In the genomic region with DNA sequence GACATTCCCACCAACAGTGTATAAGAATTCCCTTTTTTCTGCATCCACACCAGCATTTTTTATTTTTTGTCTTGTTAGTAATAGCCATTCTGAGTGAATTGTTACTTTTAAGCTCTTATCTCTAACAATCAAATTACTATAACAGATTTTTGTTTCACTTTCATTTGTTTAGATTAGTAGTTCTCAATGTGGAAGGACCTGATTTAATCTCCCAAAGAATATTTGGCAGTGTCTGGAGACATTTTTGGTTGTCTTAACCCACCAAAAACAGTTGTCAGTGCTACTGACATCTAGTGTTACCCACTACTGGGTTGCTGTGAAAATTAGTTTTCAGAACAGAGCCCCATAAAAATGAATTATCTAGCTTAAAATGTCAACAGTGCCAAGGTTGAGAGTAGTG, we compare ENCODE assay signal across 1 cellular context.
TF ChIP-seq lines count a peak whose summit lies in the region.

No MANE protein-coding gene starts in this region.

TF ChIP-seq in endothelial cell of umbilical vein, 7 proteins besides CTCF, POLR2A, EP300 and RAD21:
- TF ChIP-seq GATA2 (IDR thresholded peaks at IDR 0.05; ENCODE audit: insufficient read depth, insufficient read length, low read depth, low read length) (no peak), MYC (IDR thresholded peaks at IDR 0.05; ENCODE audit: low read depth, low read length) (no peak), FOS (IDR thresholded peaks at IDR 0.05; ENCODE audit: borderline replicate concordance, insufficient read depth, low read length) (no peak), EZH2 (IDR thresholded peaks at IDR 0.05; ENCODE audit: borderline replicate concordance, low read depth, low read length, severe bottlenecking) (no peak), POLR2AphosphoS5 (IDR thresholded peaks at IDR 0.05; ENCODE audit: insufficient read depth, low read depth, low read length) (no peak), JUN (IDR thresholded peaks at IDR 0.05; ENCODE audit: borderline replicate concordance, insufficient read depth, insufficient read length, low read depth) (no peak)
- TF ChIP-seq, protein P1, sequence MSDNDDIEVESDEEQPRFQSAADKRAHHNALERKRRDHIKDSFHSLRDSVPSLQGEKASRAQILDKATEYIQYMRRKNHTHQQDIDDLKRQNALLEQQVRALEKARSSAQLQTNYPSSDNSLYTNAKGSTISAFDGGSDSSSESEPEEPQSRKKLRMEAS (IDR thresholded peaks at IDR 0.05; ENCODE audit: insufficient read depth, insufficient read length), result no peak
